In the genomic region with DNA sequence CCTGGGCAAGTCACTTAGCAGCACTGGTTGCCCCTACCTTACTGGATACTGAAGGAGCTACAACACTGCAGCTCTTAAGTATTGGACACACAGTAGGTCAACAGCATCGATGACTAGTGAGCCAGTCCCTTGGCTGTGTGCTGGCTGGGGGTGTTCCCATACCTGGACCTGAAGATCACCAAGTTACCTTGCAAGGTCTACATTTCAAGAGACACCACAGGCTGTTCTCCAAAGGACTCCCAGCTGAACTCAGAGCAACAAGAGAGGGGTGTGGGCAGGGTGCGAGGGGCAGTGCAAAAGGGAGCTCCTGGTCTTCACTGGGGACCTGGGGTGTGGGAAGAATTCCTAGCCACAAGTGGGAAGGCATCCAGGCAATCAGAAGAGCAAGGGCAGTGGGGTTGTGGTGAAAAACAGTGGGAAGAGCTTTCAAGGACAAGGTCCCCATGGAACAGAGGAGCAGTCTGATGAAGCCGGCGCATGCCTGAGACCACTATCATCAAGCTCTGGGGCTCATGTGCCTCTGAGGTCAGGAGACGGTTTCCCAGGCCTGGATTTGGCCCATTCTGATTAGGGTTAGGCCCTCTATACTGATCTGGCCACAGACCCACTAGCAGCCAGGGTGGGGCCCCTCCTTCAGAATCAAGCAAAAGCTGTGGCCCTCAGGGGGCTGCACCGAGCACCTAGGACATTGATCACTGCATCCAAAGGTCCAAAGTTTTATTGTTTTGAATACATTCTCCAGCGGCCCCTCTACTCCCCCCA, we compare ENCODE assay signal across 7 cellular contexts. TPM values are rescaled to one million over a fixed set of nuclear protein-coding genes. Genes with fewer than 3 reads are reported as not detected.
DNase-seq lines count a peak whose midpoint lies in the region; ATAC-seq and TF ChIP-seq lines count a peak whose summit lies in the region.
"Had no signal": no experiment of that assay in that cellular context is flagged by ENCODE, and none has a peak within 500 bp of the region (broad histone marks: within the 10 kb centered on the region; RNA-seq: fewer than 3 reads in every experiment).

No MANE protein-coding gene starts in this region.

- peaks cover 2% of the 10 kb centered on the region for H3K36me3 Mint-ChIP-seq in activated naive CD4-positive, alpha-beta T cell treated with anti-CD3 and anti-CD28 coated beads, Interleukin-2, amount 50 U/mL, for 24 hours

- no peak for ATAC-seq in thoracic aorta (ENCODE audit: insufficient number of reproducible peaks, low FRiP score, low read depth)
- ATAC-seq: activated CD4-positive, CD25-positive, alpha-beta regulatory T cell treated with anti-CD3 and anti-CD28 coated beads, Interleukin-2, amount 50 U/mL, for 24 hours had no signal

- H3K27me3 Mint-ChIP-seq in activated naive CD4-positive, alpha-beta T cell treated with anti-CD3 and anti-CD28 coated beads, Interleukin-2, amount 50 U/mL, for 24 hours = no peaks in the 10 kb centered on the region

- H3K4me2 ChIP-seq in fibroblast of lung (ENCODE audit: extremely low read depth, insufficient read depth, low read length) = no peak overlapping the region

- H3K4me3 Mint-ChIP-seq in activated naive CD4-positive, alpha-beta T cell treated with anti-CD3 and anti-CD28 coated beads, Interleukin-2, amount 50 U/mL, for 24 hours = no peak overlapping the region

- peaks cover 49% of the 10 kb centered on the region for H3K4me1 Mint-ChIP-seq in activated naive CD4-positive, alpha-beta T cell treated with anti-CD3 and anti-CD28 coated beads, Interleukin-2, amount 50 U/mL, for 24 hours

- no peaks in the 10 kb centered on the region for H3K9me3 Mint-ChIP-seq in activated naive CD4-positive, alpha-beta T cell treated with anti-CD3 and anti-CD28 coated beads, Interleukin-2, amount 50 U/mL, for 24 hours

- no peaks in the 10 kb centered on the region for H3K27me3 ChIP-seq in fibroblast of lung (ENCODE audit: control insufficient read depth, insufficient read depth, low read length)
- no peaks in the 10 kb centered on the region for H3K27me3 ChIP-seq in thoracic aorta (replicated peaks; ENCODE audit: insufficient read depth)

- H3K4me3 ChIP-seq in fibroblast of lung (replicated peaks in 1 of 4; ENCODE audit: control extremely low read depth in 1 of 4, insufficient read depth in 1 of 4, low read depth in 3 of 4, low read length in 4 of 4) (no peak overlapping the region), thoracic aorta (no peak overlapping the region)

- H3K9ac ChIP-seq in fibroblast of lung (ENCODE audit: insufficient read depth, low read length) = no peak overlapping the region

- H3K27ac ChIP-seq in fibroblast of lung (ENCODE audit: insufficient read depth, low read length) = peak overlapping the region; percentile 36
- H3K27ac ChIP-seq in thoracic aorta = peak overlapping the region; percentile 61 to 95

- no peak for DNase-seq in activated naive CD4-positive, alpha-beta T cell treated with anti-CD3 and anti-CD28 coated beads, Interleukin-2, amount 50 U/mL, for 16 hours
- DNase-seq in fibroblast of lung (ENCODE audit: low read depth in 2 of 2) = peak in 1 of 2 donors; percentile 26
- no peak for DNase-seq in thoracic aorta (ENCODE audit: low spot score)
- DNase-seq in posterior cingulate gyrus = no peak
- no peak for DNase-seq in LoVo (ENCODE audit: low spot score)

- H3K27ac Mint-ChIP-seq in activated naive CD4-positive, alpha-beta T cell treated with anti-CD3 and anti-CD28 coated beads, Interleukin-2, amount 50 U/mL, for 24 hours = peak overlapping the region; percentile 82

- H2AFZ ChIP-seq in fibroblast of lung (ENCODE audit: low read length) = no peak overlapping the region

- peaks cover 30% of the 10 kb centered on the region for H3K4me1 ChIP-seq in fibroblast of lung (ENCODE audit: control insufficient read depth, extremely low read depth, insufficient read depth, low read length)
- peaks cover 33 to 69% of the 10 kb centered on the region in 2 donors for H3K4me1 ChIP-seq in thoracic aorta (ENCODE audit: control insufficient read depth in 1 of 2, low read depth in 2 of 2)

- intact Hi-C loops in posterior cingulate gyrus (cut with DNase I) = loop anchor here (1.0 to 10.0 kb wide), 3 partner anchors 32 to 78 kb away; partner anchors contain the start of gene MEGF8

- H3K9me3 ChIP-seq in fibroblast of lung (ENCODE audit: control insufficient read depth, insufficient read depth, low read depth, low read length) = no peaks in the 10 kb centered on the region
- no peaks in the 10 kb centered on the region for H3K9me3 ChIP-seq in thoracic aorta

- H3K36me3 ChIP-seq in fibroblast of lung (ENCODE audit: control insufficient read depth, insufficient read depth, low read length) (peaks cover 15% of the 10 kb centered on the region), thoracic aorta (peaks cover 13% of the 10 kb centered on the region)

- H3K79me2 ChIP-seq in fibroblast of lung (ENCODE audit: control insufficient read depth, insufficient read depth, low read length) = peaks cover 35% of the 10 kb centered on the region

- no peaks in the 10 kb centered on the region for H4K20me1 ChIP-seq in fibroblast of lung (ENCODE audit: control insufficient read depth, extremely low read depth, insufficient read depth, low read length)

- TF ChIP-seq CTCF in fibroblast of lung (conservative IDR thresholded peaks at IDR 0.05 in 1 of 2, IDR thresholded peaks at IDR 0.05 in 1 of 2; ENCODE audit: low read depth in 1 of 2, low read length in 2 of 2) (no peak), thoracic aorta (IDR thresholded peaks at IDR 0.05) (no peak)

RNA-seq across cellular contexts. Expression of gene GSK3A, which starts 4.6 kb away (rescaled TPM):
- 8.7 and 11.6 TPM in 2 replicates for total RNA-seq in fibroblast of lung
- polyA plus RNA-seq in fibroblast of lung = 21.7 and 30.6 TPM in 2 replicates
- polyA plus RNA-seq in fibroblast of lung (2012) = 32.3 and 41.3 TPM in 2 replicates
- 45.4 and 93.0 TPM in 2 replicates for polyA minus RNA-seq in fibroblast of lung (ENCODE audit: low replicate concordance)
- total RNA-seq in thoracic aorta = 10 to 100 TPM; 23.7 to 26.9 TPM

RNA-seq across cellular contexts. Expression of gene ERF, which starts 7.9 kb away (rescaled TPM):
- total RNA-seq in fibroblast of lung (13.2 and 14.1 TPM in 2 replicates), thoracic aorta (10 to 100 TPM; 46.6 to 49.8 TPM)
- 35.3 and 36.3 TPM in 2 replicates for polyA plus RNA-seq in fibroblast of lung
- polyA plus RNA-seq in fibroblast of lung (2012) = 37.5 and 44.0 TPM in 2 replicates
- 36.3 and 46.2 TPM in 2 replicates for polyA minus RNA-seq in fibroblast of lung (ENCODE audit: low replicate concordance)

RNA-seq across cellular contexts. Expression of gene CIC, which starts 22.0 kb away (rescaled TPM):
- total RNA-seq in fibroblast of lung (16.7 and 23.6 TPM in 2 replicates), thoracic aorta (100 to 1,000 TPM in 1 of 2 donors, 10 to 100 TPM in 1; 57.1 to 112 TPM)
- 8.5 and 14.5 TPM in 2 replicates for polyA plus RNA-seq in fibroblast of lung
- polyA plus RNA-seq in fibroblast of lung (2012) = 32.9 and 41.3 TPM in 2 replicates
- polyA minus RNA-seq in fibroblast of lung (ENCODE audit: low replicate concordance) = 36.6 and 51.1 TPM in 2 replicates

RNA-seq across cellular contexts. Expression of gene ZNF526, which starts 26.9 kb away (rescaled TPM):
- 6.7 and 7.8 TPM in 2 replicates for total RNA-seq in fibroblast of lung
- 4.9 and 5.9 TPM in 2 replicates for polyA plus RNA-seq in fibroblast of lung
- 7.5 and 8.6 TPM in 2 replicates for polyA plus RNA-seq in fibroblast of lung (2012)
- 20.8 and 25.5 TPM in 2 replicates for polyA minus RNA-seq in fibroblast of lung (ENCODE audit: low replicate concordance)
- total RNA-seq in thoracic aorta = 10 to 100 TPM in 1 of 2 donors, 1 to 10 TPM in 1; 7.9 to 10.3 TPM

RNA-seq across cellular contexts. Expression of gene DEDD2, which starts 29.6 kb away (rescaled TPM):
- total RNA-seq in fibroblast of lung (11.3 and 17.8 TPM in 2 replicates), thoracic aorta (10 to 100 TPM; 21.7 to 33.2 TPM)
- 9.8 and 10.0 TPM in 2 replicates for polyA plus RNA-seq in fibroblast of lung
- 11.4 and 12.8 TPM in 2 replicates for polyA plus RNA-seq in fibroblast of lung (2012)
- 14.6 and 15.0 TPM in 2 replicates for polyA minus RNA-seq in fibroblast of lung (ENCODE audit: low replicate concordance)
